12 cellular contexts compared by ENCODE assay signal in genomic region chr1:155009742-155010141, GRCh38. TPM values are rescaled to one million over a fixed set of nuclear protein-coding genes. Genes with fewer than 3 reads are reported as not detected.
DNase-seq lines count a peak whose midpoint lies in the region; ATAC-seq and TF ChIP-seq lines count a peak whose summit lies in the region.
"Had no signal": no experiment of that assay in that cellular context is flagged by ENCODE, and none has a peak within 500 bp of the region (broad histone marks: within the 10 kb centered on the region; RNA-seq: fewer than 3 reads in every experiment).

No MANE protein-coding gene starts in this region.

- H3K4me3 ChIP-seq in breast epithelium = peak overlapping the region; percentile 33 to 73 (median 63)

- H3K27ac ChIP-seq in breast epithelium = peak overlapping the region; percentile 98 to 99

- H3K36me3 ChIP-seq in breast epithelium = no peaks in the 10 kb centered on the region

- no peak for TF ChIP-seq CTCF in breast epithelium (IDR thresholded peaks at IDR 0.05)

- no peaks in the 10 kb centered on the region for H3K9me3 Mint-ChIP-seq in stimulated activated naive CD8-positive, alpha-beta T cell treated with anti-CD3 and anti-CD28 coated beads, Interleukin-15, Interleukin-2, amounts not matched to agents 100 ng/mL and 50 ng/mL, for 24 hours
- H3K9me3 Mint-ChIP-seq in natural killer cell treated with Interleukin-12 subunit alpha and Interleukin-12 subunit beta and Interleukin-15 and Interleukin-18, amount 100 ng/mL, for 72 hours = no peaks in the 10 kb centered on the region

- H3K27me3 Mint-ChIP-seq in stimulated activated naive CD8-positive, alpha-beta T cell treated with anti-CD3 and anti-CD28 coated beads, Interleukin-15, Interleukin-2, amounts not matched to agents 100 ng/mL and 50 ng/mL, for 24 hours = no peaks in the 10 kb centered on the region
- no peaks in the 10 kb centered on the region for H3K27me3 Mint-ChIP-seq in natural killer cell treated with Interleukin-12 subunit alpha and Interleukin-12 subunit beta and Interleukin-15 and Interleukin-18, amount 100 ng/mL, for 72 hours

- H3K4me3 Mint-ChIP-seq in stimulated activated naive CD8-positive, alpha-beta T cell treated with anti-CD3 and anti-CD28 coated beads, Interleukin-15, Interleukin-2, amounts not matched to agents 100 ng/mL and 50 ng/mL, for 24 hours = peak overlapping the region; percentile 57
- peak overlapping the region; percentile 82 for H3K4me3 Mint-ChIP-seq in natural killer cell treated with Interleukin-12 subunit alpha and Interleukin-12 subunit beta and Interleukin-15 and Interleukin-18, amount 100 ng/mL, for 72 hours

- no peak for ATAC-seq in stimulated activated naive CD8-positive, alpha-beta T cell treated with anti-CD3 and anti-CD28 coated beads, Interleukin-15, Interleukin-2, amounts not matched to agents 100 U/mL and 50 U/mL, for 24 hours
- ATAC-seq in natural killer cell treated with Interleukin-12 subunit alpha and Interleukin-12 subunit beta and Interleukin-15 and Interleukin-18, amount 100 ng/mL, for 72 hours = no peak
- no peak for ATAC-seq in HG03175 (IDR thresholded peaks at IDR 0.05; ENCODE audit: unreplicated experiment)
- ATAC-seq: right cardiac atrium had no signal

- peaks cover 31 to 47% of the 10 kb centered on the region in 2 donors for H3K4me1 ChIP-seq in breast epithelium

- peaks cover 82% of the 10 kb centered on the region for H3K4me1 Mint-ChIP-seq in stimulated activated naive CD8-positive, alpha-beta T cell treated with anti-CD3 and anti-CD28 coated beads, Interleukin-15, Interleukin-2, amounts not matched to agents 100 ng/mL and 50 ng/mL, for 24 hours (ENCODE audit: low read depth)
- H3K4me1 Mint-ChIP-seq in natural killer cell treated with Interleukin-12 subunit alpha and Interleukin-12 subunit beta and Interleukin-15 and Interleukin-18, amount 100 ng/mL, for 72 hours (ENCODE audit: low read depth in 2 of 2) = peaks cover 40 to 58% of the 10 kb centered on the region in 2 donors

- no peaks in the 10 kb centered on the region for H3K27me3 ChIP-seq in breast epithelium

- DNase-seq in stimulated activated naive CD8-positive, alpha-beta T cell treated with anti-CD3 and anti-CD28 coated beads, Interleukin-15, Interleukin-2, amounts not matched to agents 100 U/mL and 50 U/mL, for 24 hours = no peak
- no peak for DNase-seq in breast epithelium (ENCODE audit: low spot score in 2 of 2)
- DNase-seq in natural killer cell treated with Interleukin-12 subunit alpha and Interleukin-12 subunit beta and Interleukin-15 and Interleukin-18, amount 100 ng/mL, for 72 hours (ENCODE audit: low spot score) = no peak
- no peak for DNase-seq in mucosa of gallbladder (ENCODE audit: low spot score)
- DNase-seq in LoVo (ENCODE audit: low spot score) = no peak
- DNase-seq in Kasumi-1 (lab: John Stamatoyannopoulos, UW) = no peak
- DNase-seq: NCI-H1048, SK-N-SH had no signal

- intact Hi-C loops in breast epithelium (cut with DNase I; ENCODE audit: low total_unique reads) = no loop called here

- H3K27ac Mint-ChIP-seq in stimulated activated naive CD8-positive, alpha-beta T cell treated with anti-CD3 and anti-CD28 coated beads, Interleukin-15, Interleukin-2, amounts not matched to agents 100 ng/mL and 50 ng/mL, for 24 hours = peak overlapping the region; percentile 58
- peak overlapping the region; percentile 81 to 88 for H3K27ac Mint-ChIP-seq in natural killer cell treated with Interleukin-12 subunit alpha and Interleukin-12 subunit beta and Interleukin-15 and Interleukin-18, amount 100 ng/mL, for 72 hours

- no peak for TF ChIP-seq POLR2A in breast epithelium (IDR thresholded peaks at IDR 0.05)

- no peaks in the 10 kb centered on the region for H3K36me3 Mint-ChIP-seq in stimulated activated naive CD8-positive, alpha-beta T cell treated with anti-CD3 and anti-CD28 coated beads, Interleukin-15, Interleukin-2, amounts not matched to agents 100 ng/mL and 50 ng/mL, for 24 hours (ENCODE audit: low read depth)
- no peaks in the 10 kb centered on the region for H3K36me3 Mint-ChIP-seq in natural killer cell treated with Interleukin-12 subunit alpha and Interleukin-12 subunit beta and Interleukin-15 and Interleukin-18, amount 100 ng/mL, for 72 hours

- no peaks in the 10 kb centered on the region for H3K9me3 ChIP-seq in breast epithelium
- H3K9me3 ChIP-seq: SK-N-SH had no signal

RNA-seq across cellular contexts. Expression of gene ZBTB7B, which starts 7.1 kb away (rescaled TPM):
- total RNA-seq in breast epithelium (10 to 100 TPM; 45.6 to 82.5 (median 53.4) TPM), mucosa of gallbladder (122 TPM)
- total RNA-seq in natural killer cell treated with Interleukin-12 subunit alpha and Interleukin-12 subunit beta and Interleukin-15 and Interleukin-18, amount 100 ng/mL, for 72 hours = 100 to 1,000 TPM in 1 of 2 donors, 10 to 100 TPM in 1; 78.4 to 107 TPM

RNA-seq across cellular contexts. Expression of gene LENEP, which starts 16.4 kb away (rescaled TPM):
- not detected for total RNA-seq in breast epithelium
- total RNA-seq in natural killer cell treated with Interleukin-12 subunit alpha and Interleukin-12 subunit beta and Interleukin-15 and Interleukin-18, amount 100 ng/mL, for 72 hours = 1 to 10 TPM in 1 of 2 donors, under 1 TPM in 1; 0.48 to 4.3 TPM
- not detected for total RNA-seq in mucosa of gallbladder
- total RNA-seq: right cardiac atrium had no signal

RNA-seq across cellular contexts. Expression of gene DCST2, which starts 23.8 kb away (rescaled TPM):
- total RNA-seq in breast epithelium = 1 to 10 TPM in 2 of 3 donors, under 1 TPM in 1; 0.48 to 4.4 (median 3.3) TPM
- total RNA-seq in natural killer cell treated with Interleukin-12 subunit alpha and Interleukin-12 subunit beta and Interleukin-15 and Interleukin-18, amount 100 ng/mL, for 72 hours = under 1 TPM in 1 of 2 donors, not detected in 1; 0.57 TPM
- total RNA-seq in mucosa of gallbladder = 1.0 TPM

RNA-seq across cellular contexts. Expression of gene DCST1, which starts 23.9 kb away (rescaled TPM):
- total RNA-seq in breast epithelium (under 1 TPM; 0.16 to 0.66 (median 0.44) TPM), mucosa of gallbladder (not detected)
- not detected for total RNA-seq in natural killer cell treated with Interleukin-12 subunit alpha and Interleukin-12 subunit beta and Interleukin-15 and Interleukin-18, amount 100 ng/mL, for 72 hours
- total RNA-seq: frontal cortex, right cardiac atrium had no signal

RNA-seq across cellular contexts. Expression of gene FLAD1, which starts 26.6 kb away (rescaled TPM):
- total RNA-seq in breast epithelium (10 to 100 TPM; 27.0 to 42.7 (median 39.3) TPM), mucosa of gallbladder (37.9 TPM)
- 10 to 100 TPM; 53.1 to 84.2 TPM for total RNA-seq in natural killer cell treated with Interleukin-12 subunit alpha and Interleukin-12 subunit beta and Interleukin-15 and Interleukin-18, amount 100 ng/mL, for 72 hours
